Comparison of ENCODE assay signal across 30 cellular contexts in the genomic region with DNA sequence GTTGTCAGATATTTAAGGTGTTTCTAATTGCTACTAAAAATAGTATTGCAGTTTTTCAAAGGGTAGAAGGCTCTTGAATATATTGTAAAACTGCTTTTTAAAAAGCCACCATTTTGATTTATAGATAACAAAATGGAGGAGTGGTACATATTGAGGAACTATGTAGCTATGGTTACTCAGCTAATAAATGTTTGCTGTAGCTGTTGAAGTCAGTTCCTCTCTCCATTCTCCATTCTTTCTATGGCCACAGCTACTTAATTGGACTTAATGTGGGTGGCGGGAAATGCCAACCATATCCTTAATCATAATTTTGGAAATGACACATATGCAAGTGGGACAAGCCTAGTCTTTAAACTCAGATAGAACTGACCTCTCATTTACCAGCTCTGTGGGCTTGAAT. TPM values are rescaled to one million over a fixed set of nuclear protein-coding genes. Genes with fewer than 3 reads are reported as not detected.
A peak's percentile ranks its signal among the peaks of the same experiment; 100 is the strongest.
DNase-seq lines count a peak whose midpoint lies in the region; TF ChIP-seq lines count a peak whose summit lies in the region.
"Had no signal": no experiment of that assay in that cellular context is flagged by ENCODE, and none has a peak within 500 bp of the region (broad histone marks: within the 10 kb centered on the region; RNA-seq: fewer than 3 reads in every experiment).

No MANE protein-coding gene starts in this region.

- H3K9me3 ChIP-seq in HEK293 (ENCODE audit: control insufficient read depth, insufficient read depth, low read depth, low read length) (no peaks in the 10 kb centered on the region), testis (no peaks in the 10 kb centered on the region), tibial artery (no peaks in the 10 kb centered on the region)
- H3K9me3 ChIP-seq: gastrocnemius medialis, right lobe of liver, upper lobe of left lung had no signal

- CTCF ChIA-PET in HEK293 (lab: Yijun Ruan, JAX), result interaction anchor here (1.1 to 2.5 kb wide), 6 partner anchors 7 to 255 kb away, joined by 3 to 13 read pairs (median 6); partner anchors contain the start of gene CDKN2B

- POLR2A ChIA-PET in HEK293 (lab: Yijun Ruan, JAX), result interaction anchor here (2.7 to 7.8 kb wide), 2 partner anchors 11 to 25 kb away, joined by 18 to 51 read pairs; partner anchors contain the start of genes CDKN2A, CDKN2B and CDKN2B-AS1

- H3K27ac ChIP-seq in HEK293 (ENCODE audit: extremely low read depth, low read depth, low read length) (no peak overlapping the region), testis (no peak overlapping the region), tibial artery (no peak overlapping the region)
- H3K27ac ChIP-seq: BLaER1 treated with 17β-estradiol and CSF1 and Interleukin-3, amounts not matched to agents 10 nM and 100 nM; gastrocnemius medialis; right lobe of liver; upper lobe of left lung had no signal

- TF ChIP-seq CTCF in HEK293 (tag by site-specific recombination; IDR thresholded peaks at IDR 0.05) (no peak), testis (IDR thresholded peaks at IDR 0.05) (no peak), GM13976 (IDR thresholded peaks at IDR 0.05; ENCODE audit: borderline replicate concordance, control extremely low read depth, extremely low read depth, insufficient read depth, missing control alignments) (no peak), tibial artery (IDR thresholded peaks at IDR 0.05) (no peak)

- in situ Hi-C loops in GM13976 (cut with MboI; ENCODE audit: low sequenced_read_pairs, unreplicated experiment), result no loop called here

- H3K27me3 ChIP-seq in testis, result no peaks in the 10 kb centered on the region
- H3K27me3 ChIP-seq in tibial artery, result peaks cover 0 to 66% of the 10 kb centered on the region in 2 donors

- H3K4me1 ChIP-seq in HEK293 (ENCODE audit: control insufficient read depth, insufficient read depth, low read length) (peaks cover 38% of the 10 kb centered on the region), testis (no peaks in the 10 kb centered on the region), tibial artery (no peaks in the 10 kb centered on the region)
- H3K4me1 ChIP-seq: gastrocnemius medialis, right lobe of liver had no signal

- WGBS in testis, 2 donors, result 70 to 73% methylated on average over 1 of the region's 1 CpG

- DNase-seq in AML-193 (lab: John Stamatoyannopoulos, UW) (peak; percentile 87 to 91), NCI-H2029 treated with DMSO at 0.1 percent for 48 hours (lab: John Stamatoyannopoulos, UW) (peak; percentile 16), SIG-M5 treated with dmso at 0.1 percent for 504 hours (lab: John Stamatoyannopoulos, UW; ENCODE audit: unreplicated experiment) (peak; percentile 54), testis (no peak), GM13976 (ENCODE audit: low spot score) (no peak), tibial artery (no peak), retina (no peak)
- DNase-seq: activated B cell treated with CpG ODN at 0.5 μM for 24 hours; activated CD4-positive, alpha-beta T cell treated with anti-CD3 and anti-CD28 coated beads, Interleukin-2, amount 50 U/mL, for 1 hour; activated CD8-positive, alpha-beta memory T cell treated with anti-CD3 and anti-CD28 coated beads, Interleukin-2, amount 10 ng/mL, durations not matched to agents 7 days and 5 days; activated naive CD4-positive, alpha-beta T cell; activated T-cell treated with anti-CD3 and anti-CD28 coated beads, Interleukin-2, amount 50 U/mL, for 48 hours; central memory CD4-positive, alpha-beta T cell; EL; gastrocnemius medialis; IMR-90; left colon; NCI-H1417 treated with DMSO at 0.1 percent for 48 hours; NCI-H2171 treated with DMSO at 0.1 percent for 48 hours; NCI-H510A treated with DMSO at 0.1 percent for 48 hours; posterior cingulate gyrus; right lobe of liver; stimulated activated CD4-positive, alpha-beta T cell treated with anti-CD3 and anti-CD28 coated beads, Interleukin-12 subunit alpha, Interleukin-12 subunit beta, amount 100 ng/mL, for 4 hours; stimulated activated CD4-positive, alpha-beta T cell treated with anti-CD3 and anti-CD28 coated beads, Interleukin-4, amount 100 ng/mL, for 1 hour; SW 1271; T-helper 9 cell; upper lobe of left lung had no signal

- H3K4me3 ChIP-seq in HEK293 (ENCODE audit: low read depth, low read length), result no peak overlapping the region
- H3K4me3 ChIP-seq in testis, result no peak overlapping the region
- H3K4me3 ChIP-seq in tibial artery, result no peak overlapping the region
- H3K4me3 ChIP-seq: BLaER1 treated with 17β-estradiol and CSF1 and Interleukin-3, amounts not matched to agents 10 nM and 100 nM; gastrocnemius medialis; right lobe of liver; upper lobe of left lung had no signal

- no peaks in the 10 kb centered on the region for H3K36me3 ChIP-seq in HEK293 (ENCODE audit: control insufficient read depth in 2 of 2, insufficient read depth in 1 of 2, low read length in 2 of 2)
- no peaks in the 10 kb centered on the region for H3K36me3 ChIP-seq in testis (ENCODE audit: low read depth, missing control alignments)
- H3K36me3 ChIP-seq in tibial artery, result no peaks in the 10 kb centered on the region
- H3K36me3 ChIP-seq: BLaER1 treated with 17β-estradiol and CSF1 and Interleukin-3, amounts not matched to agents 10 nM and 100 nM; gastrocnemius medialis; right lobe of liver; upper lobe of left lung had no signal

- intact Hi-C loops in testis (cut with DNase I; ENCODE audit: low total_unique reads) (no loop called here), tibial artery (cut with DNase I; ENCODE audit: low total_unique reads) (no loop called here)

- TF ChIP-seq POLR2A in testis (IDR thresholded peaks at IDR 0.05), result no peak

TF ChIP-seq in HEK293, 187 proteins besides CTCF, POLR2A, EP300 and RAD21:
- TF ChIP-seq PRDM6 (tag by site-specific recombination; IDR thresholded peaks at IDR 0.05), result peak; percentile 39; the same call in 1 of the 2 replicates
- no peak for TF ChIP-seq GLIS1 (tag by site-specific recombination; IDR thresholded peaks at IDR 0.05)
- TF ChIP-seq ZNF626 (tag by site-specific recombination; IDR thresholded peaks at IDR 0.05), result no peak
- no peak for TF ChIP-seq ZSCAN16 (tag by site-specific recombination; IDR thresholded peaks at IDR 0.05)

RNA-seq across cellular contexts. Expression of gene CDKN2A, which starts 10.7 kb away (rescaled TPM):
- 10 to 100 TPM; 20.4 to 67.5 TPM for total RNA-seq in testis
- polyA plus RNA-seq in testis (ENCODE audit: insufficient read depth, low read depth, low replicate concordance), result 12.9 TPM

RNA-seq across cellular contexts. Expression of gene CDKN2B-AS1, which starts 11.1 kb away (rescaled TPM):
- 1 to 10 TPM; 3.0 to 3.5 TPM for total RNA-seq in testis
- polyA plus RNA-seq in testis (ENCODE audit: insufficient read depth, low read depth, low replicate concordance), result 2.2 TPM
- total RNA-seq: H4 had no signal

RNA-seq across cellular contexts. Expression of gene CDKN2B, which starts 25.6 kb away (rescaled TPM):
- 10 to 100 TPM; 17.3 to 28.7 TPM for total RNA-seq in testis
- polyA plus RNA-seq in testis (ENCODE audit: insufficient read depth, low read depth, low replicate concordance), result 11.8 TPM
- total RNA-seq: H4 had no signal

Comparison
In these comparisons a context has a peak if more than half of its experiments do, and no peak if none do; other contexts are left out.
1. DNase-seq: peak in AML-193 (2 of 2), NCI-H2029 treated with DMSO at 0.1 percent for 48 hours (single experiment) and SIG-M5 treated with dmso at 0.1 percent for 504 hours (single experiment); none in testis (single experiment), GM13976 (single experiment), tibial artery (0 of 2) and retina (single experiment).